ENCODE assay signal across 15 cellular contexts in genomic region chr5:96794757-96795156, GRCh38. TPM values are rescaled to one million over a fixed set of nuclear protein-coding genes. Genes with fewer than 3 reads are reported as not detected.
DNase-seq lines count a peak whose midpoint lies in the region; ATAC-seq and TF ChIP-seq lines count a peak whose summit lies in the region.
"Had no signal": no experiment of that assay in that cellular context is flagged by ENCODE, and none has a peak within 500 bp of the region (broad histone marks: within the 10 kb centered on the region; RNA-seq: fewer than 3 reads in every experiment).

No MANE protein-coding gene starts in this region.

- H3K9me3 Mint-ChIP-seq in activated CD4-positive, alpha-beta memory T cell treated with anti-CD3 and anti-CD28 coated beads, Interleukin-2, amount 10 ng/mL, durations not matched to agents 7 days and 5 days = no peaks in the 10 kb centered on the region
- H3K9me3 Mint-ChIP-seq in activated naive CD8-positive, alpha-beta T cell (ENCODE audit: low read depth) = no peaks in the 10 kb centered on the region

- no peak for ATAC-seq in HG02798 (IDR thresholded peaks at IDR 0.05; ENCODE audit: poor library complexity, unreplicated experiment)
- no peak for ATAC-seq in HG03095 (IDR thresholded peaks at IDR 0.05; ENCODE audit: unreplicated experiment)
- no peak for ATAC-seq in foreskin keratinocyte
- ATAC-seq: Panc1 had no signal

- H3K27ac ChIP-seq in KOPT-K1 (ENCODE audit: low read depth, low read length, poor library complexity, severe bottlenecking) (peak overlapping the region; percentile 15), foreskin keratinocyte (no peak overlapping the region)

- peaks cover 24% of the 10 kb centered on the region for H3K4me1 Mint-ChIP-seq in activated CD4-positive, alpha-beta memory T cell treated with anti-CD3 and anti-CD28 coated beads, Interleukin-2, amount 10 ng/mL, durations not matched to agents 7 days and 5 days
- H3K4me1 Mint-ChIP-seq in activated naive CD8-positive, alpha-beta T cell (ENCODE audit: low read depth) = peaks cover 54% of the 10 kb centered on the region

- H3K27me3 ChIP-seq in foreskin keratinocyte = no peaks in the 10 kb centered on the region

- H3K36me3 Mint-ChIP-seq in activated CD4-positive, alpha-beta memory T cell treated with anti-CD3 and anti-CD28 coated beads, Interleukin-2, amount 10 ng/mL, durations not matched to agents 7 days and 5 days (ENCODE audit: low read depth) = peaks cover 85% of the 10 kb centered on the region
- H3K36me3 Mint-ChIP-seq in activated naive CD8-positive, alpha-beta T cell = peaks cover 26% of the 10 kb centered on the region

- peaks cover 100% of the 10 kb centered on the region for H3K36me3 ChIP-seq in KOPT-K1 (ENCODE audit: insufficient read depth, low read length)

- 75 to 87% methylated on average over 3 of the region's 3 CpGs for WGBS in lower leg skin, 2 donors

- no peaks in the 10 kb centered on the region for H3K27me3 Mint-ChIP-seq in activated CD4-positive, alpha-beta memory T cell treated with anti-CD3 and anti-CD28 coated beads, Interleukin-2, amount 10 ng/mL, durations not matched to agents 7 days and 5 days
- no peaks in the 10 kb centered on the region for H3K27me3 Mint-ChIP-seq in activated naive CD8-positive, alpha-beta T cell

- no peak overlapping the region for H3K4me3 Mint-ChIP-seq in activated CD4-positive, alpha-beta memory T cell treated with anti-CD3 and anti-CD28 coated beads, Interleukin-2, amount 10 ng/mL, durations not matched to agents 7 days and 5 days
- H3K4me3 Mint-ChIP-seq in activated naive CD8-positive, alpha-beta T cell = peak overlapping the region; percentile 6

- intact Hi-C loops in lower leg skin (cut with DNase I; ENCODE audit: low total_unique reads) = no loop called here

- H3K9me3 ChIP-seq in KOPT-K1 (ENCODE audit: insufficient read depth, low read length, poor library complexity, severe bottlenecking) = no peaks in the 10 kb centered on the region

- no peak for TF ChIP-seq POLR2A in lower leg skin (IDR thresholded peaks at IDR 0.05)

- H3K27ac Mint-ChIP-seq in activated CD4-positive, alpha-beta memory T cell treated with anti-CD3 and anti-CD28 coated beads, Interleukin-2, amount 10 ng/mL, durations not matched to agents 7 days and 5 days = peak overlapping the region; percentile 53
- H3K27ac Mint-ChIP-seq in activated naive CD8-positive, alpha-beta T cell = peak overlapping the region; percentile 43

- POLR2A ChIA-PET in activated CD4-positive, alpha-beta memory T cell treated with anti-CD3 and anti-CD28 coated beads, Interleukin-2, amount 10 ng/mL, durations not matched to agents 7 days and 5 days (lab: Charles Lee) = interaction anchor here (1.8 kb wide), 1 partner anchor 13 kb away, joined by 7 read pairs; the partner anchor contains the start of gene ERAP1

- no peak for TF ChIP-seq CTCF in lower leg skin (IDR thresholded peaks at IDR 0.05)
- TF ChIP-seq CTCF in foreskin keratinocyte (conservative IDR thresholded peaks at IDR 0.05) = no peak

- no peak overlapping the region for H3K4me3 ChIP-seq in lower leg skin (ENCODE audit: low read depth, poor library complexity, severe bottlenecking)

- CTCF ChIA-PET in activated CD4-positive, alpha-beta memory T cell treated with anti-CD3 and anti-CD28 coated beads, Interleukin-2, amount 10 ng/mL, durations not matched to agents 7 days and 5 days (lab: Charles Lee) = interaction anchor here (0.6 to 0.7 kb wide), 2 partner anchors 24 to 80 kb away, joined by 3 to 5 read pairs; no protein-coding TSS in a partner anchor

- H3K4me1 ChIP-seq in foreskin keratinocyte = no peaks in the 10 kb centered on the region

- DNase-seq in activated CD4-positive, alpha-beta memory T cell treated with anti-CD3 and anti-CD28 coated beads, Interleukin-2, amount 10 ng/mL, durations not matched to agents 7 days and 5 days = peak; percentile 64
- DNase-seq in stimulated activated CD8-positive, alpha-beta memory T cell treated with anti-CD3 and anti-CD28 coated beads, Interleukin-12 subunit alpha, Interleukin-12 subunit beta, amount 100 ng/mL, for 1 hour (ENCODE audit: low read depth) = peak; percentile 27
- no peak for DNase-seq in lower leg skin (ENCODE audit: low spot score in 2 of 2)
- DNase-seq in foreskin keratinocyte = no peak
- DNase-seq: EL, H7, mammary epithelial cell, MM.1S, NCI-H226, small intestine had no signal

RNA-seq across cellular contexts. Expression of gene ERAP1, which starts 13.0 kb away (rescaled TPM):
- total RNA-seq in activated CD4-positive, alpha-beta memory T cell treated with anti-CD3 and anti-CD28 coated beads, Interleukin-2, amount 10 ng/mL, durations not matched to agents 7 days and 5 days = 100 to 1,000 TPM; 140 TPM
- total RNA-seq in lower leg skin (10 to 100 TPM; 28.2 to 54.7 (median 33.1) TPM), foreskin keratinocyte (35.7 and 39.8 TPM in 2 replicates)
- 9.9 and 10.6 TPM in 2 replicates for polyA plus RNA-seq in foreskin keratinocyte

Comparison
In these comparisons a context has a peak if more than half of its experiments do, and no peak if none do; other contexts are left out.
1. DNase-seq: peak in activated CD4-positive, alpha-beta memory T cell treated with anti-CD3 and anti-CD28 coated beads, Interleukin-2, amount 10 ng/mL, durations not matched to agents 7 days and 5 days (single experiment) and stimulated activated CD8-positive, alpha-beta memory T cell treated with anti-CD3 and anti-CD28 coated beads, Interleukin-12 subunit alpha, Interleukin-12 subunit beta, amount 100 ng/mL, for 1 hour (single experiment); none in lower leg skin (0 of 2) and foreskin keratinocyte (0 of 2).